Comparison of ENCODE assay signal across 8 cellular contexts in the genomic region with DNA sequence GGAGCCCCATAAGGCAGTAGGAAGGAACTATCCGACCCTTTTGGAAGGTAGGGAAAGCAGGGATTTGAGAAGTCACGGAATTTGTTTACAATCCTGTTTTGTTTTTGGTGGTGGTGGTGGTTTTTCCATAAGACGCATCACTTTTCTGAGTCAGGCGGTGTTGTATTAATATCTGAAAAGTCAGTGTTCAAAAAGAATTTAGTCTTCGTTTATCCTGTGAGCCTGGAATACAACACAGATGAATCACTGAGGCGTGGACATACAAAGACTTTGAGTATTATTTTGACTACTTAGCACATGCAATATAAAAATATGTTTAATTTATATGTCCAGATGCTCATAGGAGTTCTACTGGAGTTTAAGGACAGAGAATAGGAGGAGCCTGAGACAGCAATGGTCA. TPM values are rescaled to one million over a fixed set of nuclear protein-coding genes. Genes with fewer than 3 reads are reported as not detected.
DNase-seq lines count a peak whose midpoint lies in the region; ATAC-seq lines count a peak whose summit lies in the region.

No MANE protein-coding gene starts in this region.

- H3K9me3 ChIP-seq in iPS-18c (ENCODE audit: control insufficient read depth, insufficient read depth, low read length), result peaks cover 7% of the 10 kb centered on the region
- peaks cover 17 to 34% (median 26%) of the 10 kb centered on the region in 5 donors for H3K9me3 ChIP-seq in subcutaneous abdominal adipose tissue (ENCODE audit: control insufficient read depth in 5 of 5, low read length in 5 of 5)

- no peak for ATAC-seq in GM21576 (IDR thresholded peaks at IDR 0.05; ENCODE audit: unreplicated experiment)

- no peak overlapping the region for H3K27ac Mint-ChIP-seq in T-helper 1 cell treated with Interleukin-12 subunit alpha and Interleukin-12 subunit beta and Interleukin-4 antibody, amounts not matched to agents 30 μg/mL and 1 μg/mL, for 36 hours
- H3K27ac Mint-ChIP-seq in activated T-helper 2 cell treated with anti-CD3 and anti-CD28 coated beads, Interferon-gamma antibody, Interleukin-2, Interleukin-4, amounts not matched to agents 10 μg/mL and 5 μg/mL and 100 μg/mL, durations not matched to agents 14 hours and 24 hours and 36 hours, result peak overlapping the region; percentile 14

- H3K27ac ChIP-seq in subcutaneous abdominal adipose tissue (ENCODE audit: low read depth, low read length), result no peak overlapping the region

- intact Hi-C loops in activated T-helper 2 cell treated with anti-CD3 and anti-CD28 coated beads, Interferon-gamma antibody, Interleukin-2, Interleukin-4, amounts not matched to agents 10 μg/mL and 5 μg/mL and 100 μg/mL, durations not matched to agents 14 hours and 24 hours and 36 hours (cut with micrococcal nuclease), result loop anchor here (5.0 kb wide), 1 partner anchor 181 kb away; a partner anchor contains a TSS

- peaks cover 45% of the 10 kb centered on the region for H3K9me3 Mint-ChIP-seq in T-helper 1 cell treated with Interleukin-12 subunit alpha and Interleukin-12 subunit beta and Interleukin-4 antibody, amounts not matched to agents 30 μg/mL and 1 μg/mL, for 36 hours
- H3K9me3 Mint-ChIP-seq in activated T-helper 2 cell treated with anti-CD3 and anti-CD28 coated beads, Interferon-gamma antibody, Interleukin-2, Interleukin-4, amounts not matched to agents 10 μg/mL and 5 μg/mL and 100 μg/mL, durations not matched to agents 14 hours and 24 hours and 36 hours, result peaks cover 46% of the 10 kb centered on the region

- peaks cover 37% of the 10 kb centered on the region for H3K36me3 Mint-ChIP-seq in T-helper 1 cell treated with Interleukin-12 subunit alpha and Interleukin-12 subunit beta and Interleukin-4 antibody, amounts not matched to agents 30 μg/mL and 1 μg/mL, for 36 hours (ENCODE audit: low read depth)
- peaks cover 47% of the 10 kb centered on the region for H3K36me3 Mint-ChIP-seq in activated T-helper 2 cell treated with anti-CD3 and anti-CD28 coated beads, Interferon-gamma antibody, Interleukin-2, Interleukin-4, amounts not matched to agents 10 μg/mL and 5 μg/mL and 100 μg/mL, durations not matched to agents 14 hours and 24 hours and 36 hours (ENCODE audit: low read depth)

- peaks cover 15% of the 10 kb centered on the region for H3K4me1 Mint-ChIP-seq in T-helper 1 cell treated with Interleukin-12 subunit alpha and Interleukin-12 subunit beta and Interleukin-4 antibody, amounts not matched to agents 30 μg/mL and 1 μg/mL, for 36 hours (ENCODE audit: low read depth)
- H3K4me1 Mint-ChIP-seq in activated T-helper 2 cell treated with anti-CD3 and anti-CD28 coated beads, Interferon-gamma antibody, Interleukin-2, Interleukin-4, amounts not matched to agents 10 μg/mL and 5 μg/mL and 100 μg/mL, durations not matched to agents 14 hours and 24 hours and 36 hours (ENCODE audit: low read depth), result peaks cover 17% of the 10 kb centered on the region

- peak overlapping the region; percentile 89 for H3K4me3 Mint-ChIP-seq in T-helper 1 cell treated with Interleukin-12 subunit alpha and Interleukin-12 subunit beta and Interleukin-4 antibody, amounts not matched to agents 30 μg/mL and 1 μg/mL, for 36 hours
- H3K4me3 Mint-ChIP-seq in activated T-helper 2 cell treated with anti-CD3 and anti-CD28 coated beads, Interferon-gamma antibody, Interleukin-2, Interleukin-4, amounts not matched to agents 10 μg/mL and 5 μg/mL and 100 μg/mL, durations not matched to agents 14 hours and 24 hours and 36 hours (ENCODE audit: low read depth), result peak overlapping the region; percentile 87

- no peak for DNase-seq in T-helper 1 cell
- DNase-seq in activated T-helper 2 cell treated with anti-CD3 and anti-CD28 coated beads, Interferon-gamma antibody, Interleukin-2, Interleukin-4, amounts not matched to agents 10 μg/mL and 5 μg/mL and 100 μg/mL, durations not matched to agents 14 hours and 24 hours and 36 hours (ENCODE audit: low spot score), result no peak
- no peak for DNase-seq in kidney tubule cell (ENCODE audit: low spot score)
- no peak for DNase-seq in NCI-H2227 (lab: John Stamatoyannopoulos, UW; ENCODE audit: unreplicated experiment)

- peaks cover 0 to 21% (median 15%) of the 10 kb centered on the region in 5 donors for H3K4me1 ChIP-seq in subcutaneous abdominal adipose tissue (ENCODE audit: control insufficient read depth in 5 of 5, insufficient read depth in 5 of 5, low read length in 5 of 5)

- H3K4me3 ChIP-seq in iPS-18c (ENCODE audit: insufficient read depth, low read depth, low read length) (peak overlapping the region; percentile 71), subcutaneous abdominal adipose tissue (ENCODE audit: low read depth in 1 of 5, low read length in 5 of 5) (peak overlapping the region; percentile 85 to 95 (median 88))

- peak overlapping the region in 3 of 5 donors; percentile 87 to 89 (median 89) for H3K9ac ChIP-seq in subcutaneous abdominal adipose tissue (ENCODE audit: low read length in 5 of 5)

- H3K27me3 ChIP-seq in subcutaneous abdominal adipose tissue (ENCODE audit: control insufficient read depth in 5 of 5, insufficient read depth in 4 of 5, low read length in 5 of 5), result no peaks in the 10 kb centered on the region

- H3K36me3 ChIP-seq in subcutaneous abdominal adipose tissue (ENCODE audit: control insufficient read depth in 5 of 5, insufficient read depth in 5 of 5, low read length in 5 of 5), result peaks cover 22 to 29% (median 25%) of the 10 kb centered on the region in 5 donors

- no peaks in the 10 kb centered on the region for H3K27me3 Mint-ChIP-seq in T-helper 1 cell treated with Interleukin-12 subunit alpha and Interleukin-12 subunit beta and Interleukin-4 antibody, amounts not matched to agents 30 μg/mL and 1 μg/mL, for 36 hours (ENCODE audit: low read depth)
- H3K27me3 Mint-ChIP-seq in activated T-helper 2 cell treated with anti-CD3 and anti-CD28 coated beads, Interferon-gamma antibody, Interleukin-2, Interleukin-4, amounts not matched to agents 10 μg/mL and 5 μg/mL and 100 μg/mL, durations not matched to agents 14 hours and 24 hours and 36 hours (ENCODE audit: low read depth), result no peaks in the 10 kb centered on the region

RNA-seq across cellular contexts. Expression of a gene that starts 0.8 kb away (rescaled TPM):
- 4.7 and 4.8 TPM in 2 replicates for total RNA-seq in activated T-helper 2 cell treated with anti-CD3 and anti-CD28 coated beads, Interferon-gamma antibody, Interleukin-2, Interleukin-4, amounts not matched to agents 10 μg/mL and 5 μg/mL and 100 μg/mL, durations not matched to agents 14 hours and 24 hours and 36 hours

RNA-seq across cellular contexts. Expression of a gene that starts 42.5 kb away (rescaled TPM):
- 3.3 and 3.6 TPM in 2 replicates for total RNA-seq in activated T-helper 2 cell treated with anti-CD3 and anti-CD28 coated beads, Interferon-gamma antibody, Interleukin-2, Interleukin-4, amounts not matched to agents 10 μg/mL and 5 μg/mL and 100 μg/mL, durations not matched to agents 14 hours and 24 hours and 36 hours

RNA-seq across cellular contexts. Expression of a gene that starts 48.5 kb away (rescaled TPM):
- 9.8 and 10.4 TPM in 2 replicates for total RNA-seq in activated T-helper 2 cell treated with anti-CD3 and anti-CD28 coated beads, Interferon-gamma antibody, Interleukin-2, Interleukin-4, amounts not matched to agents 10 μg/mL and 5 μg/mL and 100 μg/mL, durations not matched to agents 14 hours and 24 hours and 36 hours
